ENCODE assay signal across 8 cellular contexts in genomic region chr12:79687711-79688270, GRCh38. TPM values are rescaled to one million over a fixed set of nuclear protein-coding genes. Genes with fewer than 3 reads are reported as not detected.
DNase-seq lines count a peak whose midpoint lies in the region; ATAC-seq and TF ChIP-seq lines count a peak whose summit lies in the region.

No MANE protein-coding gene starts in this region.

- no peak for ATAC-seq in activated CD4-positive, alpha-beta T cell treated with anti-CD3 and anti-CD28 coated beads for 36 hours
- ATAC-seq in T-helper 17 cell: no peak

- H3K27me3 Mint-ChIP-seq in activated CD4-positive, alpha-beta T cell treated with anti-CD3 and anti-CD28 coated beads for 36 hours: peaks cover 32% of the 10 kb centered on the region
- H3K27me3 Mint-ChIP-seq in activated T-helper 1 cell treated with anti-CD3 and anti-CD28 coated beads, Interleukin-12 subunit alpha, Interleukin-12 subunit beta, Interleukin-2, Interleukin-4 antibody, amounts not matched to agents 30 ng/mL and 10 ng/mL and 1 ng/mL, durations not matched to agents 14 hours and 24 hours and 36 hours (ENCODE audit: insufficient read depth): peaks cover 46% of the 10 kb centered on the region
- peaks cover 37% of the 10 kb centered on the region for H3K27me3 Mint-ChIP-seq in T-helper 17 cell

- H3K36me3 Mint-ChIP-seq in activated CD4-positive, alpha-beta T cell treated with anti-CD3 and anti-CD28 coated beads for 36 hours (ENCODE audit: low read depth): no peaks in the 10 kb centered on the region
- H3K36me3 Mint-ChIP-seq in activated T-helper 1 cell treated with anti-CD3 and anti-CD28 coated beads, Interleukin-12 subunit alpha, Interleukin-12 subunit beta, Interleukin-2, Interleukin-4 antibody, amounts not matched to agents 30 ng/mL and 10 ng/mL and 1 ng/mL, durations not matched to agents 14 hours and 24 hours and 36 hours (ENCODE audit: low read depth): peaks cover 3% of the 10 kb centered on the region
- peaks cover 2% of the 10 kb centered on the region for H3K36me3 Mint-ChIP-seq in T-helper 17 cell (ENCODE audit: low read depth)

- POLR2A ChIA-PET in activated CD4-positive, alpha-beta T cell treated with anti-CD3 and anti-CD28 coated beads for 36 hours (lab: Charles Lee): interaction anchor here (0.6 kb wide), 2 partner anchors 308 to 552 kb away, joined by 7 to 8 read pairs; no protein-coding TSS in a partner anchor

- H3K27ac Mint-ChIP-seq in activated CD4-positive, alpha-beta T cell treated with anti-CD3 and anti-CD28 coated beads for 36 hours: no peak overlapping the region
- no peak overlapping the region for H3K27ac Mint-ChIP-seq in activated T-helper 1 cell treated with anti-CD3 and anti-CD28 coated beads, Interleukin-12 subunit alpha, Interleukin-12 subunit beta, Interleukin-2, Interleukin-4 antibody, amounts not matched to agents 30 ng/mL and 10 ng/mL and 1 ng/mL, durations not matched to agents 14 hours and 24 hours and 36 hours
- H3K27ac Mint-ChIP-seq in T-helper 17 cell: no peak overlapping the region

- peak overlapping the region; percentile 21 for H3K4me3 Mint-ChIP-seq in activated CD4-positive, alpha-beta T cell treated with anti-CD3 and anti-CD28 coated beads for 36 hours
- peak overlapping the region; percentile 30 for H3K4me3 Mint-ChIP-seq in activated T-helper 1 cell treated with anti-CD3 and anti-CD28 coated beads, Interleukin-12 subunit alpha, Interleukin-12 subunit beta, Interleukin-2, Interleukin-4 antibody, amounts not matched to agents 30 ng/mL and 10 ng/mL and 1 ng/mL, durations not matched to agents 14 hours and 24 hours and 36 hours
- H3K4me3 Mint-ChIP-seq in T-helper 17 cell: no peak overlapping the region

- intact Hi-C loops in activated CD4-positive, alpha-beta T cell treated with anti-CD3 and anti-CD28 coated beads for 36 hours (cut with DNase I, micrococcal nuclease): no loop called here
- intact Hi-C loops in activated T-helper 1 cell treated with anti-CD3 and anti-CD28 coated beads, Interleukin-12 subunit alpha, Interleukin-12 subunit beta, Interleukin-2, Interleukin-4 antibody, amounts not matched to agents 30 ng/mL and 10 ng/mL and 1 ng/mL, durations not matched to agents 14 hours and 24 hours and 36 hours (cut with micrococcal nuclease): no loop called here

- H3K9me3 Mint-ChIP-seq in activated CD4-positive, alpha-beta T cell treated with anti-CD3 and anti-CD28 coated beads for 36 hours (ENCODE audit: low read depth): no peaks in the 10 kb centered on the region
- no peaks in the 10 kb centered on the region for H3K9me3 Mint-ChIP-seq in activated T-helper 1 cell treated with anti-CD3 and anti-CD28 coated beads, Interleukin-12 subunit alpha, Interleukin-12 subunit beta, Interleukin-2, Interleukin-4 antibody, amounts not matched to agents 30 ng/mL and 10 ng/mL and 1 ng/mL, durations not matched to agents 14 hours and 24 hours and 36 hours

- no peak for TF ChIP-seq POLR2A in suprapubic skin (IDR thresholded peaks at IDR 0.05)

- WGBS in suprapubic skin: 28% methylated on average over 3 of the region's 3 CpGs

- no peak for TF ChIP-seq EP300 in suprapubic skin (IDR thresholded peaks at IDR 0.05)

- peaks cover 50% of the 10 kb centered on the region for H3K4me1 ChIP-seq in suprapubic skin

- H3K9me3 ChIP-seq in suprapubic skin (no peaks in the 10 kb centered on the region), T-helper 17 cell (ENCODE audit: control insufficient read depth, low read length, poor library complexity, severe bottlenecking) (no peaks in the 10 kb centered on the region)

- H3K4me1 Mint-ChIP-seq in activated CD4-positive, alpha-beta T cell treated with anti-CD3 and anti-CD28 coated beads for 36 hours: peaks cover 8% of the 10 kb centered on the region
- peaks cover 10% of the 10 kb centered on the region for H3K4me1 Mint-ChIP-seq in activated T-helper 1 cell treated with anti-CD3 and anti-CD28 coated beads, Interleukin-12 subunit alpha, Interleukin-12 subunit beta, Interleukin-2, Interleukin-4 antibody, amounts not matched to agents 30 ng/mL and 10 ng/mL and 1 ng/mL, durations not matched to agents 14 hours and 24 hours and 36 hours (ENCODE audit: low read depth)
- peaks cover 12% of the 10 kb centered on the region for H3K4me1 Mint-ChIP-seq in T-helper 17 cell

- no peak overlapping the region for H3K27ac ChIP-seq in suprapubic skin

- no peak for TF ChIP-seq CTCF in suprapubic skin (IDR thresholded peaks at IDR 0.05)

- peak overlapping the region; percentile 85 for H3K4me3 ChIP-seq in suprapubic skin

- CTCF ChIA-PET in activated CD4-positive, alpha-beta T cell treated with anti-CD3 and anti-CD28 coated beads for 36 hours (lab: Charles Lee): no interaction called here

- no peaks in the 10 kb centered on the region for H3K27me3 ChIP-seq in suprapubic skin

- DNase-seq in activated CD4-positive, alpha-beta T cell treated with anti-CD3 and anti-CD28 coated beads for 36 hours: no peak
- DNase-seq in activated CD4-positive, alpha-beta T cell treated with anti-CD3 and anti-CD28 coated beads for 1 hour: no peak
- no peak for DNase-seq in activated T-helper 1 cell treated with anti-CD3 and anti-CD28 coated beads, Interleukin-12 subunit alpha, Interleukin-12 subunit beta, Interleukin-2, Interleukin-4 antibody, amounts not matched to agents 30 ng/mL and 10 ng/mL and 1 ng/mL, durations not matched to agents 14 hours and 24 hours and 36 hours (ENCODE audit: low spot score)
- DNase-seq in iris pigment epithelial cell (ENCODE audit: low read depth) (peak; percentile 15), suprapubic skin (ENCODE audit: low spot score in 2 of 2) (no peak), NOMO-1 (lab: John Stamatoyannopoulos, UW; ENCODE audit: unreplicated experiment in 2 of 2) (no peak), T-helper 17 cell (no peak), DMS114 treated with DMSO at 0.1 percent for 48 hours (lab: John Stamatoyannopoulos, UW; ENCODE audit: unreplicated experiment) (no peak)

- H3K36me3 ChIP-seq in suprapubic skin: no peaks in the 10 kb centered on the region

RNA-seq across cellular contexts. Expression of gene PAWR, which starts 3.0 kb away (rescaled TPM):
- total RNA-seq in activated CD4-positive, alpha-beta T cell treated with anti-CD3 and anti-CD28 coated beads for 36 hours: 10 to 100 TPM in 1 of 2 experiments, 1 to 10 TPM in 1; 7.0 to 10.1 TPM
- 4.0 and 6.1 TPM in 2 replicates for total RNA-seq in activated T-helper 1 cell treated with anti-CD3 and anti-CD28 coated beads, Interleukin-12 subunit alpha, Interleukin-12 subunit beta, Interleukin-2, Interleukin-4 antibody, amounts not matched to agents 30 ng/mL and 10 ng/mL and 1 ng/mL, durations not matched to agents 14 hours and 24 hours and 36 hours
- total RNA-seq in suprapubic skin (100 to 1,000 TPM in 1 of 4 donors, 10 to 100 TPM in 3; 57.5 to 109 (median 63.0) TPM), T-helper 17 cell (1 to 10 TPM; 4.3 to 6.7 TPM)
